Comparison of ENCODE assay signal across 23 cellular contexts in genomic region chr13:50001287-50001686, GRCh38. TPM values are rescaled to one million over a fixed set of nuclear protein-coding genes. Genes with fewer than 3 reads are reported as not detected.
DNase-seq lines count a peak whose midpoint lies in the region; ATAC-seq and TF ChIP-seq lines count a peak whose summit lies in the region.
"Had no signal": no experiment of that assay in that cellular context is flagged by ENCODE, and none has a peak within 500 bp of the region (broad histone marks: within the 10 kb centered on the region; RNA-seq: fewer than 3 reads in every experiment).

No MANE protein-coding gene starts in this region.

- no peaks in the 10 kb centered on the region for H3K9me2 ChIP-seq in GM23248 (ENCODE audit: insufficient read depth)

- H3K79me2 ChIP-seq in GM23248 (ENCODE audit: insufficient read depth) (peaks cover 88% of the 10 kb centered on the region), mesendoderm (ENCODE audit: control insufficient read depth, insufficient read depth, low read length) (peaks cover 25% of the 10 kb centered on the region)

- in situ Hi-C loops in GM23248 (cut with MboI) = no loop called here

- ATAC-seq in psoas muscle = no peak
- no peak for ATAC-seq in left lung
- no peak for ATAC-seq in GM21529 (IDR thresholded peaks at IDR 0.05; ENCODE audit: unreplicated experiment)
- ATAC-seq in left colon = no peak
- ATAC-seq: mucosa of descending colon; natural killer cell treated with Interleukin-12 subunit alpha and Interleukin-12 subunit beta and Interleukin-15 and Interleukin-18, amount 100 ng/mL, for 72 hours; stimulated activated effector memory CD8-positive, alpha-beta T cell treated with anti-CD3 and anti-CD28 coated beads, Interleukin-12 subunit alpha, Interleukin-12 subunit beta, amount 100 ng/mL, for 72 hours had no signal

- no peak for TF ChIP-seq CTCF in brain (conservative IDR thresholded peaks at IDR 0.05)
- TF ChIP-seq CTCF in psoas muscle (IDR thresholded peaks at IDR 0.05) = no peak
- no peak for TF ChIP-seq CTCF in left lung (IDR thresholded peaks at IDR 0.05)

- no peak overlapping the region for H3K27ac ChIP-seq in BLaER1 treated with 17β-estradiol and CSF1 and Interleukin-3, amounts not matched to agents 10 nM and 100 nM
- H3K27ac ChIP-seq in GM23248 (no peak overlapping the region), psoas muscle (peak overlapping the region; percentile 47), left lung (no peak overlapping the region), mesendoderm (ENCODE audit: low read depth, low read length) (no peak overlapping the region)
- H3K27ac ChIP-seq: right atrium auricular region, spleen had no signal

- no peak overlapping the region for H3K56ac ChIP-seq in mesendoderm (ENCODE audit: low read length)

- peaks cover 0 to 7% (median 3%) of the 10 kb centered on the region in 5 experiments for H3K9me3 Mint-ChIP-seq in brain
- H3K9me3 Mint-ChIP-seq: activated naive CD8-positive, alpha-beta T cell treated with anti-CD3 and anti-CD28 coated beads for 36 hours; central memory CD8-positive, alpha-beta T cell; natural killer cell treated with Interleukin-12 subunit alpha and Interleukin-12 subunit beta and Interleukin-15 and Interleukin-18, amount 100 ng/mL, for 72 hours; stimulated activated effector memory CD8-positive, alpha-beta T cell treated with anti-CD3 and anti-CD28 coated beads, Interleukin-12 subunit alpha, Interleukin-12 subunit beta, amount 100 ng/mL, for 72 hours had no signal

- peaks cover 83% of the 10 kb centered on the region for H3K36me3 Mint-ChIP-seq in brain

- no peak overlapping the region for H2AFZ ChIP-seq in GM23248

- H3K4me1 Mint-ChIP-seq in brain = peaks cover 68% of the 10 kb centered on the region

- no peak overlapping the region for H2AK5ac ChIP-seq in mesendoderm (ENCODE audit: low read length)

- H3K9ac ChIP-seq in BLaER1 treated with 17β-estradiol and CSF1 and Interleukin-3, amounts not matched to agents 10 nM and 100 nM = peak overlapping the region in 4 of 11 experiments; percentile 4 to 39 (median 24); a peak in 3 of 22 replicates
- H3K9ac ChIP-seq in GM23248 (no peak overlapping the region), mesendoderm (ENCODE audit: low read length) (no peak overlapping the region)

- no peak overlapping the region for H3K23ac ChIP-seq in mesendoderm (ENCODE audit: low read length)

- H3K27me3 Mint-ChIP-seq in brain = peaks cover 7% of the 10 kb centered on the region
- H3K27me3 Mint-ChIP-seq: activated naive CD8-positive, alpha-beta T cell treated with anti-CD3 and anti-CD28 coated beads for 36 hours; central memory CD8-positive, alpha-beta T cell; natural killer cell treated with Interleukin-12 subunit alpha and Interleukin-12 subunit beta and Interleukin-15 and Interleukin-18, amount 100 ng/mL, for 72 hours had no signal

- no peak overlapping the region for H3K18ac ChIP-seq in mesendoderm (ENCODE audit: low read length)

- H3K27me3 ChIP-seq in BLaER1 treated with 17β-estradiol and CSF1 and Interleukin-3, amounts not matched to agents 10 nM and 100 nM = no peaks in the 10 kb centered on the region
- H3K27me3 ChIP-seq in GM23248 (replicated peaks; ENCODE audit: insufficient read depth) = no peaks in the 10 kb centered on the region
- no peaks in the 10 kb centered on the region for H3K27me3 ChIP-seq in psoas muscle (ENCODE audit: insufficient read depth in 3 of 3, low read length in 2 of 3)
- no peaks in the 10 kb centered on the region for H3K27me3 ChIP-seq in left lung
- no peaks in the 10 kb centered on the region for H3K27me3 ChIP-seq in mesendoderm (ENCODE audit: insufficient read depth, low read length, poor library complexity)
- H3K27me3 ChIP-seq: right atrium auricular region, spleen had no signal

- peaks cover 0 to 4% (median 0%) of the 10 kb centered on the region in 11 experiments; a peak in 1 of 22 replicates for H3K9me3 ChIP-seq in BLaER1 treated with 17β-estradiol and CSF1 and Interleukin-3, amounts not matched to agents 10 nM and 100 nM (replicated peaks in 1 of 11)
- H3K9me3 ChIP-seq in GM23248 (ENCODE audit: low read depth) = no peaks in the 10 kb centered on the region
- H3K9me3 ChIP-seq in psoas muscle = no peaks in the 10 kb centered on the region
- H3K9me3 ChIP-seq in left lung = no peaks in the 10 kb centered on the region
- H3K9me3 ChIP-seq: mucosa of descending colon, right atrium auricular region, spleen had no signal

- peak overlapping the region in 10 of 11 experiments; percentile 85 to 95 (median 90); a peak in 19 of 22 replicates for H3K4me2 ChIP-seq in BLaER1 treated with 17β-estradiol and CSF1 and Interleukin-3, amounts not matched to agents 10 nM and 100 nM
- H3K4me2 ChIP-seq in GM23248 (ENCODE audit: unreplicated experiment) (peak overlapping the region; percentile 11), mesendoderm (ENCODE audit: low read length) (no peak overlapping the region)

- H4K8ac ChIP-seq in mesendoderm (ENCODE audit: low read depth, low read length) = no peak overlapping the region

- 92 to 93% methylated on average over 1 of the region's 1 CpG for WGBS in GM23248 (ENCODE audit: low coverage in 1 of 2, low lambda C conversion rate in 2 of 2, missing lambda C conversion rate in 2 of 2), 2 experiments
- WGBS in psoas muscle, 3 donors = 16 to 53% (median 23%) methylated on average over 1 of the region's 1 CpG
- WGBS in mesendoderm (ENCODE audit: extremely low coverage, insufficient coverage, low lambda C conversion rate) = no CpG with 5 or more reads among the region's 1 CpG

- peaks cover 49 to 85% (median 67%) of the 10 kb centered on the region in 11 experiments; a peak in 21 of 22 replicates for H4K20me1 ChIP-seq in BLaER1 treated with 17β-estradiol and CSF1 and Interleukin-3, amounts not matched to agents 10 nM and 100 nM
- H4K20me1 ChIP-seq in GM23248 (ENCODE audit: insufficient read depth) = no peaks in the 10 kb centered on the region

- no peak overlapping the region for H3K4ac ChIP-seq in mesendoderm (ENCODE audit: low read depth, low read length)

- intact Hi-C loops in psoas muscle (cut with DNase I) = no loop called here
- intact Hi-C loops in left lung (cut with DNase I) = no loop called here
- intact Hi-C loops in left colon (cut with DNase I, micrococcal nuclease) = no loop called here

- peak overlapping the region in 4 of 5 experiments; percentile 15 to 33 (median 23) for H3K4me3 Mint-ChIP-seq in brain
- H3K4me3 Mint-ChIP-seq: activated naive CD8-positive, alpha-beta T cell treated with anti-CD3 and anti-CD28 coated beads for 36 hours; central memory CD8-positive, alpha-beta T cell; natural killer cell treated with Interleukin-12 subunit alpha and Interleukin-12 subunit beta and Interleukin-15 and Interleukin-18, amount 100 ng/mL, for 72 hours; stimulated activated effector memory CD8-positive, alpha-beta T cell treated with anti-CD3 and anti-CD28 coated beads, Interleukin-12 subunit alpha, Interleukin-12 subunit beta, amount 100 ng/mL, for 72 hours had no signal

- peaks cover 2% of the 10 kb centered on the region for H3K79me1 ChIP-seq in mesendoderm (ENCODE audit: low read length)

- H2BK5ac ChIP-seq in mesendoderm (ENCODE audit: low read length) = no peak overlapping the region

- no peak overlapping the region for H4K5ac ChIP-seq in mesendoderm (ENCODE audit: low read length)

- DNase-seq in GM23248 (no peak), psoas muscle (no peak), left lung (no peak), mesendoderm (no peak), left colon (no peak)
- DNase-seq: activated effector memory CD4-positive, alpha-beta T cell treated with anti-CD3 and anti-CD28 coated beads, Interleukin-2, amount 50 U/mL, for 16 hours; activated naive CD8-positive, alpha-beta T cell treated with anti-CD3 and anti-CD28 coated beads for 36 hours; aorta; MM.1S; mucosa of descending colon; NCI-H1417 treated with DMSO at 0.1 percent for 48 hours; NCI-H82; spleen; stimulated activated CD4-positive, alpha-beta T cell treated with anti-CD3 and anti-CD28 coated beads, Interleukin-4, amount 100 ng/mL, for 24 hours; substantia nigra had no signal

- H2BK120ac ChIP-seq in mesendoderm (ENCODE audit: low read depth, low read length) = no peak overlapping the region

- H3K4me3 ChIP-seq in BLaER1 treated with 17β-estradiol and CSF1 and Interleukin-3, amounts not matched to agents 10 nM and 100 nM = peak overlapping the region in 3 of 10 experiments; percentile 12 to 95 (median 23); a peak in 3 of 20 replicates
- H3K4me3 ChIP-seq in GM23248 (no peak overlapping the region), psoas muscle (peak overlapping the region; percentile 16), left lung (no peak overlapping the region), mesendoderm (ENCODE audit: low read length) (no peak overlapping the region)
- H3K4me3 ChIP-seq: mucosa of descending colon, right atrium auricular region, spleen had no signal

- H2BK15ac ChIP-seq in mesendoderm (replicated peaks; ENCODE audit: low read depth) = no peak overlapping the region

- peaks cover 68 to 87% (median 83%) of the 10 kb centered on the region in 11 experiments for H3K36me3 ChIP-seq in BLaER1 treated with 17β-estradiol and CSF1 and Interleukin-3, amounts not matched to agents 10 nM and 100 nM
- H3K36me3 ChIP-seq in GM23248 (ENCODE audit: low read depth) (peaks cover 43% of the 10 kb centered on the region), psoas muscle (ENCODE audit: insufficient read depth in 1 of 2, low read depth in 1 of 2) (peaks cover 8 to 65% of the 10 kb centered on the region in 2 donors), left lung (peaks cover 0 to 72% of the 10 kb centered on the region in 2 donors), mesendoderm (ENCODE audit: control insufficient read depth, insufficient read depth, low read length) (no peaks in the 10 kb centered on the region)

- H3K27ac Mint-ChIP-seq in brain = peak overlapping the region in 2 of 5 experiments; percentile 31 to 40
- H3K27ac Mint-ChIP-seq: activated naive CD8-positive, alpha-beta T cell treated with anti-CD3 and anti-CD28 coated beads for 36 hours; stimulated activated effector memory CD8-positive, alpha-beta T cell treated with anti-CD3 and anti-CD28 coated beads, Interleukin-12 subunit alpha, Interleukin-12 subunit beta, amount 100 ng/mL, for 72 hours had no signal

- H3K4me1 ChIP-seq in BLaER1 treated with 17β-estradiol and CSF1 and Interleukin-3, amounts not matched to agents 10 nM and 100 nM = peaks cover 28 to 59% (median 48%) of the 10 kb centered on the region in 10 experiments
- H3K4me1 ChIP-seq in GM23248 (ENCODE audit: insufficient read depth) (peaks cover 26% of the 10 kb centered on the region), psoas muscle (peaks cover 52% of the 10 kb centered on the region), left lung (peaks cover 26 to 72% of the 10 kb centered on the region in 2 donors), mesendoderm (ENCODE audit: control insufficient read depth, low read depth, low read length) (no peaks in the 10 kb centered on the region)

- peaks cover 22% of the 10 kb centered on the region for H3F3A ChIP-seq in GM23248 (ENCODE audit: insufficient read depth)

RNA-seq across cellular contexts. Expression of gene TRIM13, which starts 4.4 kb away (rescaled TPM):
- total RNA-seq in GM23248 (2014; rRNA removed; shearing (Covaris generic)) = 20.2 and 22.3 TPM in 2 replicates
- polyA plus RNA-seq in GM23248 (2016; fragmentation: Nextera tagmentation; extraction: Ambion mirVana) (24.0 and 24.3 TPM in 2 replicates), brain (ENCODE audit: insufficient read depth, low read depth, low replicate concordance) (13.8 TPM), psoas muscle (10 to 100 TPM; 14.7 to 20.6 (median 18.3) TPM)
- total RNA-seq in psoas muscle (10 to 100 TPM; 14.8 to 25.9 (median 23.0) TPM), left lung (10 to 100 TPM; 30.5 to 32.0 TPM), left colon (10 to 100 TPM; 26.0 to 32.8 TPM)
- polyA plus RNA-seq in mesendoderm (2013, experiment 1 of 2) = 17.3 TPM
- polyA plus RNA-seq in mesendoderm (2013, experiment 2 of 2) = 17.3 TPM

RNA-seq across cellular contexts. Expression of gene KCNRG, which starts 14.0 kb away (rescaled TPM):
- total RNA-seq in GM23248 (2014; rRNA removed; shearing (Covaris generic)) = 0.97 TPM in 1 of 2 replicates, not detected in the other
- polyA plus RNA-seq in GM23248 (2016; fragmentation: Nextera tagmentation; extraction: Ambion mirVana) = 0.15 and 0.30 TPM in 2 replicates
- polyA plus RNA-seq in brain (ENCODE audit: insufficient read depth, low read depth, low replicate concordance) = 0.63 TPM
- total RNA-seq in psoas muscle = under 1 TPM in 3 of 4 donors, not detected in 1; 0.46 to 0.73 (median 0.60) TPM
- polyA plus RNA-seq in psoas muscle = under 1 TPM in 2 of 3 donors, not detected in 1; 0.31 to 0.66 TPM
- total RNA-seq in left lung = 1 to 10 TPM in 1 of 2 donors, under 1 TPM in 1; 0.67 to 2.8 TPM
- 1.2 TPM for polyA plus RNA-seq in mesendoderm (2013, experiment 1 of 2)
- 1.0 TPM for polyA plus RNA-seq in mesendoderm (2013, experiment 2 of 2)
- total RNA-seq in left colon = under 1 TPM; 0.55 to 0.92 TPM
- total RNA-seq: H4 had no signal
